ENCODE assay signal across 13 cellular contexts in the genomic region with DNA sequence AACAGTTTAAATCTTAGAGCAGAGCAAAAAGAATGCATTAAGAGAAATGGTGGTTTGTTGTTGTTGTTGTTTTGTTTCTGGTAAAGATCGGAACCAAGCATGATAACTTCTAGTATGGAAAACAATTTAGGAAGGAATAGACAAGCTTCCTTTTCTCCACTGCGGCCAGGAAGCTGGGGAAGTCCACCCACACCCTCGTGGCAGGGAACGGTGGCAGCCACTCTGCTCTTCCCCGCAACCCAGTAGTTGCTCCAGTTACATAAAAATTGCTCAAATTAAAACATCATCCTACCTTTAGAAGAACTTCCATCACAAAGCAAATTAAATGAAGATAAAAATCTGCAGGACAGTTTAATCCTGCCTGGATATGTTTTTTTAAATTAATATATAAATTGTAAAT.
A peak's percentile ranks its signal among the peaks of the same experiment; 100 is the strongest.
DNase-seq lines count a peak whose midpoint lies in the region; ATAC-seq and TF ChIP-seq lines count a peak whose summit lies in the region.
"Had no signal": no experiment of that assay in that cellular context is flagged by ENCODE, and none has a peak within 500 bp of the region (broad histone marks: within the 10 kb centered on the region; RNA-seq: fewer than 3 reads in every experiment).

No MANE protein-coding gene starts in this region.

- peaks cover 82% of the 10 kb centered on the region for H3K4me1 ChIP-seq in adipocyte (ENCODE audit: control insufficient read depth, insufficient read depth, low read length)

- no peaks in the 10 kb centered on the region for H3K27me3 ChIP-seq in adipocyte (replicated peaks; ENCODE audit: control insufficient read depth, insufficient read depth, low read length)

- intact Hi-C loops in CD14-positive monocyte (cut with micrococcal nuclease) (no loop called here), left ventricle myocardium superior (cut with micrococcal nuclease) (no loop called here)

- peak overlapping the region; percentile 59 to 80 for H3K4me3 Mint-ChIP-seq in CD14-positive monocyte
- H3K4me3 Mint-ChIP-seq in T-helper 2 cell treated with Interferon-gamma antibody and Interleukin-4, amounts not matched to agents 5 μg/mL and 100 μg/mL, for 36 hours, result no peak overlapping the region
- H3K4me3 Mint-ChIP-seq: activated CD4-positive, alpha-beta T cell treated with anti-CD3 and anti-CD28 coated beads, Interleukin-2, amount 10 ng/mL, durations not matched to agents 7 days and 5 days had no signal

- H3K4me3 ChIP-seq in adipocyte (ENCODE audit: low read length), result peak overlapping the region; percentile 48

- no peak for TF ChIP-seq CTCF in CD14-positive monocyte (IDR thresholded peaks at IDR 0.05)
- no peak for TF ChIP-seq CTCF in GM20000 (IDR thresholded peaks at IDR 0.05; ENCODE audit: extremely low read depth, missing control alignments)

- DNase-seq in CD14-positive monocyte (ENCODE audit: low spot score) (no peak), adipocyte (ENCODE audit: low read depth) (no peak), left ventricle myocardium superior (no peak), putamen (ENCODE audit: low spot score) (peak; percentile 53), GM20000 (ENCODE audit: low spot score) (no peak)
- no peak for DNase-seq in T-helper 2 cell treated with Interferon-gamma antibody and Interleukin-4, amounts not matched to agents 5 μg/mL and 100 μg/mL, for 36 hours (ENCODE audit: low spot score)
- DNase-seq: activated CD4-positive, alpha-beta T cell treated with anti-CD3 and anti-CD28 coated beads, Interleukin-2, amount 10 ng/mL, durations not matched to agents 7 days and 5 days; central memory CD4-positive, alpha-beta T cell; T-helper 1 cell had no signal

- no peaks in the 10 kb centered on the region for H3K36me3 ChIP-seq in adipocyte (ENCODE audit: control insufficient read depth, insufficient read depth, low read length, severe bottlenecking)

- peaks cover 4 to 5% of the 10 kb centered on the region in 2 donors for H3K36me3 Mint-ChIP-seq in CD14-positive monocyte
- H3K36me3 Mint-ChIP-seq in T-helper 2 cell treated with Interferon-gamma antibody and Interleukin-4, amounts not matched to agents 5 μg/mL and 100 μg/mL, for 36 hours (ENCODE audit: low read depth), result peaks cover 7% of the 10 kb centered on the region

- no peaks in the 10 kb centered on the region for H3K27me3 Mint-ChIP-seq in CD14-positive monocyte (ENCODE audit: low read depth in 3 of 3)
- no peaks in the 10 kb centered on the region for H3K27me3 Mint-ChIP-seq in T-helper 2 cell treated with Interferon-gamma antibody and Interleukin-4, amounts not matched to agents 5 μg/mL and 100 μg/mL, for 36 hours (ENCODE audit: low read depth)
- H3K27me3 Mint-ChIP-seq: activated CD4-positive, alpha-beta T cell treated with anti-CD3 and anti-CD28 coated beads, Interleukin-2, amount 10 ng/mL, durations not matched to agents 7 days and 5 days had no signal

- no peaks in the 10 kb centered on the region for H3K9me3 ChIP-seq in adipocyte (ENCODE audit: control insufficient read depth, low read length)

- peaks cover 84% of the 10 kb centered on the region for H3K4me1 Mint-ChIP-seq in CD14-positive monocyte
- H3K4me1 Mint-ChIP-seq in T-helper 2 cell treated with Interferon-gamma antibody and Interleukin-4, amounts not matched to agents 5 μg/mL and 100 μg/mL, for 36 hours (ENCODE audit: low read depth), result peaks cover 45% of the 10 kb centered on the region

- no peaks in the 10 kb centered on the region for H3K9me3 Mint-ChIP-seq in CD14-positive monocyte
- H3K9me3 Mint-ChIP-seq in T-helper 2 cell treated with Interferon-gamma antibody and Interleukin-4, amounts not matched to agents 5 μg/mL and 100 μg/mL, for 36 hours, result no peaks in the 10 kb centered on the region
- H3K9me3 Mint-ChIP-seq: activated CD4-positive, alpha-beta T cell treated with anti-CD3 and anti-CD28 coated beads, Interleukin-2, amount 10 ng/mL, durations not matched to agents 7 days and 5 days; activated T-helper 2 cell treated with anti-CD3 and anti-CD28 coated beads, Interferon-gamma antibody, Interleukin-2, Interleukin-4, amounts not matched to agents 10 μg/mL and 5 μg/mL and 100 μg/mL, durations not matched to agents 14 hours and 24 hours and 36 hours had no signal

- H3K27ac Mint-ChIP-seq in CD14-positive monocyte, result peak overlapping the region; percentile 85 to 96 (median 93)
- no peak overlapping the region for H3K27ac Mint-ChIP-seq in T-helper 2 cell treated with Interferon-gamma antibody and Interleukin-4, amounts not matched to agents 5 μg/mL and 100 μg/mL, for 36 hours
- H3K27ac Mint-ChIP-seq: activated CD4-positive, alpha-beta T cell treated with anti-CD3 and anti-CD28 coated beads, Interleukin-2, amount 10 ng/mL, durations not matched to agents 7 days and 5 days; activated T-helper 2 cell treated with anti-CD3 and anti-CD28 coated beads, Interferon-gamma antibody, Interleukin-2, Interleukin-4, amounts not matched to agents 10 μg/mL and 5 μg/mL and 100 μg/mL, durations not matched to agents 14 hours and 24 hours and 36 hours had no signal

- ATAC-seq in left ventricle myocardium superior (peak; percentile 35), GM21423 (IDR thresholded peaks at IDR 0.05; ENCODE audit: unreplicated experiment) (no peak), GM19455 (IDR thresholded peaks at IDR 0.05; ENCODE audit: unreplicated experiment) (no peak)
- ATAC-seq: esophagus mucosa had no signal

- peak overlapping the region; percentile 50 for H3K9ac ChIP-seq in adipocyte (ENCODE audit: low read length)
